21 cellular contexts compared by ENCODE assay signal in the genomic region with DNA sequence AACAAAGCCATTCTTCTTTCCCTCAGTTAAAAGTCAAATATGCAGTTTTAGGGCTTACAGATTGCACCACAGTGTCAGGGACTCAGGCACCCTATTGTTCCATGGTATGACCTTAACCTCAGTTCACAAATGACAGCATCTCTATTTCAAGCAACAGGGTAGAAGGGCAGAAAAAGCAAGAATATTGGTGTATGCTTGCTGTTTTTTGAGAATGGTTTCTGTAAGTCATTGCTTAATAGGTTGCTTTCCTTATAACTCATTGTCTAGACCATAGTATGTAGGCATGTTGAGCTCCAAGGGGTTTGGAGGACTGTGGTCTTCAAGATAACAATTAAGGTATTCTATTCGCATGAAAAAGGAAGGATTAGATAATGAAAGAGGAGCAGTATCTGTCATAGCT.
"Had no signal": no experiment of that assay in that cellular context is flagged by ENCODE, and none has a peak within 500 bp of the region (broad histone marks: within the 10 kb centered on the region; RNA-seq: fewer than 3 reads in every experiment).

No MANE protein-coding gene starts in this region.

- H3K4me1 Mint-ChIP-seq: activated B cell treated with CpG ODN at 0.5 μM for 24 hours; activated CD4-positive, alpha-beta T cell treated with anti-CD3 and anti-CD28 coated beads, Interleukin-2, amount 10 ng/mL, durations not matched to agents 24 days and 14 days; activated naive CD8-positive, alpha-beta T cell treated with anti-CD3 and anti-CD28 coated beads, Interleukin-2, amount 10 ng/mL, durations not matched to agents 7 days and 5 days had no signal

- H3K9me3 ChIP-seq: breast epithelium, gastroesophageal sphincter, left lung, testis, upper lobe of left lung had no signal

- H3K4me1 ChIP-seq: breast epithelium, gastroesophageal sphincter, left lung, testis, upper lobe of left lung had no signal

- H3K27ac ChIP-seq: breast epithelium, gastroesophageal sphincter, left lung, skin epidermis, testis, upper lobe of left lung had no signal

- DNase-seq: activated B cell treated with CpG ODN at 0.5 μM for 24 hours; activated CD4-positive, alpha-beta T cell treated with anti-CD3 and anti-CD28 coated beads, Interleukin-2, amount 10 ng/mL, durations not matched to agents 24 days and 14 days; activated naive CD4-positive, alpha-beta T cell; activated naive CD8-positive, alpha-beta T cell treated with anti-CD3 and anti-CD28 coated beads, Interleukin-2, amount 10 ng/mL, durations not matched to agents 7 days and 5 days; aorta; erythroblast; left lung; mammary epithelial cell; right cardiac atrium; stimulated activated CD4-positive, alpha-beta T cell treated with anti-CD3 and anti-CD28 coated beads, Interleukin-15, amount 100 ng/mL, for 24 hours; stimulated activated CD4-positive, alpha-beta T cell treated with anti-CD3 and anti-CD28 coated beads, Interleukin-4, amount 100 ng/mL, for 1 hour; stimulated activated naive CD4-positive, alpha-beta T cell; T-helper 2 cell; testis; upper lobe of left lung had no signal

- H3K4me3 ChIP-seq: breast epithelium, gastroesophageal sphincter, left lung, skin epidermis, testis, upper lobe of left lung had no signal

- H3K27me3 Mint-ChIP-seq: activated B cell treated with CpG ODN at 0.5 μM for 24 hours; activated CD4-positive, alpha-beta T cell treated with anti-CD3 and anti-CD28 coated beads, Interleukin-2, amount 10 ng/mL, durations not matched to agents 24 days and 14 days; activated naive CD8-positive, alpha-beta T cell treated with anti-CD3 and anti-CD28 coated beads, Interleukin-2, amount 10 ng/mL, durations not matched to agents 7 days and 5 days; natural killer cell treated with Interleukin-12 subunit alpha and Interleukin-12 subunit beta and Interleukin-15 and Interleukin-18, amount 100 ng/mL, for 72 hours had no signal

- H3K27ac Mint-ChIP-seq: activated B cell treated with CpG ODN at 0.5 μM for 24 hours; activated CD4-positive, alpha-beta T cell treated with anti-CD3 and anti-CD28 coated beads, Interleukin-2, amount 10 ng/mL, durations not matched to agents 24 days and 14 days; activated naive CD8-positive, alpha-beta T cell treated with anti-CD3 and anti-CD28 coated beads, Interleukin-2, amount 10 ng/mL, durations not matched to agents 7 days and 5 days; natural killer cell treated with Interleukin-12 subunit alpha and Interleukin-12 subunit beta and Interleukin-15 and Interleukin-18, amount 100 ng/mL, for 72 hours had no signal

- H3K27me3 ChIP-seq: breast epithelium, left lung, testis, upper lobe of left lung had no signal

- ATAC-seq: gastroesophageal sphincter; left lung; natural killer cell treated with Interleukin-12 subunit alpha and Interleukin-12 subunit beta and Interleukin-15 and Interleukin-18, amount 100 ng/mL, for 72 hours; right cardiac atrium had no signal

- H3K36me3 Mint-ChIP-seq: activated naive CD8-positive, alpha-beta T cell treated with anti-CD3 and anti-CD28 coated beads, Interleukin-2, amount 10 ng/mL, durations not matched to agents 7 days and 5 days had no signal

- FAIRE-seq: keratinocyte, TTC549 had no signal

- H3K4me3 Mint-ChIP-seq: activated B cell treated with CpG ODN at 0.5 μM for 24 hours; activated CD4-positive, alpha-beta T cell treated with anti-CD3 and anti-CD28 coated beads, Interleukin-2, amount 10 ng/mL, durations not matched to agents 24 days and 14 days; activated naive CD8-positive, alpha-beta T cell treated with anti-CD3 and anti-CD28 coated beads, Interleukin-2, amount 10 ng/mL, durations not matched to agents 7 days and 5 days; natural killer cell treated with Interleukin-12 subunit alpha and Interleukin-12 subunit beta and Interleukin-15 and Interleukin-18, amount 100 ng/mL, for 72 hours had no signal

- H3K36me3 ChIP-seq: breast epithelium, gastroesophageal sphincter, left lung, upper lobe of left lung had no signal
